34 cellular contexts compared by ENCODE assay signal in genomic region chr9:135693771-135694170, GRCh38. TPM values are rescaled to one million over a fixed set of nuclear protein-coding genes. Genes with fewer than 3 reads are reported as not detected.
"Had no signal": no experiment of that assay in that cellular context is flagged by ENCODE, and none has a peak within 500 bp of the region (broad histone marks: within the 10 kb centered on the region; RNA-seq: fewer than 3 reads in every experiment).

No MANE protein-coding gene starts in this region.

- H3K4me1 Mint-ChIP-seq: activated CD4-positive, alpha-beta T cell treated with anti-CD3 and anti-CD28 coated beads for 36 hours; activated CD4-positive, alpha-beta T cell treated with anti-CD3 and anti-CD28 coated beads, Interleukin-2, amount 10 ng/mL, durations not matched to agents 7 days and 5 days; activated naive CD4-positive, alpha-beta T cell treated with anti-CD3 and anti-CD28 coated beads, Interleukin-2, amount 50 U/mL, for 24 hours; activated naive CD8-positive, alpha-beta T cell treated with anti-CD3 and anti-CD28 coated beads, Interleukin-2, amount 10 ng/mL, durations not matched to agents 7 days and 5 days had no signal

- H3K4me3 ChIP-seq: body of pancreas, breast epithelium, SJSA1 had no signal

- H3K27me3 Mint-ChIP-seq: activated CD4-positive, alpha-beta T cell treated with anti-CD3 and anti-CD28 coated beads for 36 hours; activated CD4-positive, alpha-beta T cell treated with anti-CD3 and anti-CD28 coated beads, Interleukin-2, amount 10 ng/mL, durations not matched to agents 7 days and 5 days; activated naive CD8-positive, alpha-beta T cell treated with anti-CD3 and anti-CD28 coated beads, Interleukin-2, amount 10 ng/mL, durations not matched to agents 7 days and 5 days had no signal

- H3K27ac ChIP-seq: body of pancreas, breast epithelium, KMS-11, SJSA1 had no signal

- H3K27ac Mint-ChIP-seq: activated CD4-positive, alpha-beta T cell treated with anti-CD3 and anti-CD28 coated beads for 36 hours; activated CD4-positive, alpha-beta T cell treated with anti-CD3 and anti-CD28 coated beads, Interleukin-2, amount 10 ng/mL, durations not matched to agents 7 days and 5 days; activated CD8-positive, alpha-beta T cell treated with anti-CD3 and anti-CD28 coated beads, Interleukin-2, amount 10 ng/mL, durations not matched to agents 7 days and 5 days; activated naive CD8-positive, alpha-beta T cell treated with anti-CD3 and anti-CD28 coated beads, Interleukin-2, amount 10 ng/mL, durations not matched to agents 7 days and 5 days; activated T-cell treated with anti-CD3 and anti-CD28 coated beads, Interleukin-2, amount 50 U/mL, for 24 hours; activated T-helper 2 cell treated with anti-CD3 and anti-CD28 coated beads, Interferon-gamma antibody, Interleukin-2, Interleukin-4, amounts not matched to agents 10 μg/mL and 5 μg/mL and 100 μg/mL, durations not matched to agents 14 hours and 24 hours and 36 hours; T-helper 1 cell treated with Interleukin-12 subunit alpha and Interleukin-12 subunit beta and Interleukin-4 antibody, amounts not matched to agents 30 μg/mL and 1 μg/mL, for 36 hours; T-helper 2 cell treated with Interferon-gamma antibody and Interleukin-4, amounts not matched to agents 5 μg/mL and 100 μg/mL, for 36 hours had no signal

- H3K36me3 Mint-ChIP-seq: activated naive CD4-positive, alpha-beta T cell treated with anti-CD3 and anti-CD28 coated beads, Interleukin-2, amount 50 U/mL, for 24 hours; activated naive CD8-positive, alpha-beta T cell treated with anti-CD3 and anti-CD28 coated beads, Interleukin-2, amount 10 ng/mL, durations not matched to agents 7 days and 5 days had no signal

- ATAC-seq: activated CD4-positive, alpha-beta T cell treated with anti-CD3 and anti-CD28 coated beads for 36 hours; activated CD4-positive, CD25-positive, alpha-beta regulatory T cell treated with anti-CD3 and anti-CD28 coated beads, Interleukin-2, amount 50 U/mL, for 24 hours; activated CD8-positive, alpha-beta T cell treated with anti-CD3 and anti-CD28 coated beads, Interleukin-2, amount 10 ng/mL, durations not matched to agents 7 days and 5 days; body of pancreas; Panc1 had no signal

- H3K9me2 ChIP-seq: SK-N-SH had no signal

- H3K36me3 ChIP-seq: breast epithelium, SJSA1 had no signal

- H3K4me2 ChIP-seq: KMS-11, SK-N-SH had no signal

- H3K9me3 Mint-ChIP-seq: activated CD4-positive, alpha-beta T cell treated with anti-CD3 and anti-CD28 coated beads, Interleukin-2, amount 10 ng/mL, durations not matched to agents 7 days and 5 days; activated naive CD4-positive, alpha-beta T cell treated with anti-CD3 and anti-CD28 coated beads, Interleukin-2, amount 50 U/mL, for 24 hours; activated naive CD8-positive, alpha-beta T cell treated with anti-CD3 and anti-CD28 coated beads, Interleukin-2, amount 10 ng/mL, durations not matched to agents 7 days and 5 days; activated T-cell treated with anti-CD3 and anti-CD28 coated beads, Interleukin-2, amount 50 U/mL, for 24 hours; activated T-helper 2 cell treated with anti-CD3 and anti-CD28 coated beads, Interferon-gamma antibody, Interleukin-2, Interleukin-4, amounts not matched to agents 10 μg/mL and 5 μg/mL and 100 μg/mL, durations not matched to agents 14 hours and 24 hours and 36 hours; T-helper 1 cell treated with Interleukin-12 subunit alpha and Interleukin-12 subunit beta and Interleukin-4 antibody, amounts not matched to agents 30 μg/mL and 1 μg/mL, for 36 hours; T-helper 2 cell treated with Interferon-gamma antibody and Interleukin-4, amounts not matched to agents 5 μg/mL and 100 μg/mL, for 36 hours had no signal

- H3K4me3 Mint-ChIP-seq: activated CD4-positive, alpha-beta T cell treated with anti-CD3 and anti-CD28 coated beads for 36 hours; activated CD4-positive, alpha-beta T cell treated with anti-CD3 and anti-CD28 coated beads, Interleukin-2, amount 10 ng/mL, durations not matched to agents 7 days and 5 days; activated CD8-positive, alpha-beta T cell treated with anti-CD3 and anti-CD28 coated beads, Interleukin-2, amount 10 ng/mL, durations not matched to agents 7 days and 5 days; activated naive CD4-positive, alpha-beta T cell treated with anti-CD3 and anti-CD28 coated beads, Interleukin-2, amount 50 U/mL, for 24 hours; activated naive CD8-positive, alpha-beta T cell treated with anti-CD3 and anti-CD28 coated beads, Interleukin-2, amount 10 ng/mL, durations not matched to agents 7 days and 5 days; activated T-cell treated with anti-CD3 and anti-CD28 coated beads, Interleukin-2, amount 50 U/mL, for 24 hours; T-helper 1 cell treated with Interleukin-12 subunit alpha and Interleukin-12 subunit beta and Interleukin-4 antibody, amounts not matched to agents 30 μg/mL and 1 μg/mL, for 36 hours; T-helper 2 cell treated with Interferon-gamma antibody and Interleukin-4, amounts not matched to agents 5 μg/mL and 100 μg/mL, for 36 hours had no signal

- H3K27me3 ChIP-seq: body of pancreas, SJSA1 had no signal

- DNase-seq: activated CD4-positive, alpha-beta T cell treated with anti-CD3 and anti-CD28 coated beads for 36 hours; activated CD4-positive, alpha-beta T cell treated with anti-CD3 and anti-CD28 coated beads, Interleukin-2, amount 10 ng/mL, durations not matched to agents 7 days and 5 days; activated CD4-positive, alpha-beta T cell treated with anti-CD3 and anti-CD28 coated beads, Interleukin-2, amount 50 U/mL, for 48 hours; activated CD8-positive, alpha-beta T cell treated with anti-CD3 and anti-CD28 coated beads, Interleukin-2, amount 10 ng/mL, durations not matched to agents 7 days and 5 days; activated gamma-delta T cell; activated naive CD4-positive, alpha-beta T cell treated with Interleukin-2 at 50 U/mL for 16 hours; activated naive CD8-positive, alpha-beta T cell treated with anti-CD3 and anti-CD28 coated beads, Interleukin-2, amount 10 ng/mL, durations not matched to agents 7 days and 5 days; activated T-cell treated with anti-CD3 and anti-CD28 coated beads, Interleukin-2, amount 50 U/mL, for 24 hours; body of pancreas; cerebellar nuclear complex; NCI-H1105; NCI-H1436; NCI-H1694; NCI-H1930; NCI-H2081 treated with DMSO at 0.1 percent for 48 hours; NCI-H345; NCI-H524 treated with DMSO at 0.1 percent for 48 hours; SHP77 treated with DMSO at 0.1 percent for 48 hours; SK-N-SH had no signal

- H3K4me1 ChIP-seq: body of pancreas, breast epithelium, SJSA1 had no signal

RNA-seq across cellular contexts. Expression of gene SOHLH1, which starts 5.5 kb away (rescaled TPM):
- total RNA-seq: activated CD4-positive, alpha-beta T cell treated with anti-CD3 and anti-CD28 coated beads for 36 hours; activated CD4-positive, alpha-beta T cell treated with anti-CD3 and anti-CD28 coated beads, Interleukin-2, amount 10 ng/mL, durations not matched to agents 7 days and 5 days; activated CD8-positive, alpha-beta T cell treated with anti-CD3 and anti-CD28 coated beads, Interleukin-2, amount 10 ng/mL, durations not matched to agents 7 days and 5 days; activated naive CD8-positive, alpha-beta T cell treated with anti-CD3 and anti-CD28 coated beads, Interleukin-2, amount 10 ng/mL, durations not matched to agents 7 days and 5 days; activated T-helper 2 cell treated with anti-CD3 and anti-CD28 coated beads, Interferon-gamma antibody, Interleukin-2, Interleukin-4, amounts not matched to agents 10 μg/mL and 5 μg/mL and 100 μg/mL, durations not matched to agents 14 hours and 24 hours and 36 hours; astrocyte; body of pancreas; breast epithelium; cardiac septum; M059J; NCI-H460; RPMI7951; SJSA1 had no signal
- polyA plus RNA-seq: adipose tissue, SK-N-SH had no signal

RNA-seq across cellular contexts. Expression of gene KCNT1, which starts 8.2 kb away (rescaled TPM):
- total RNA-seq: activated CD4-positive, alpha-beta T cell treated with anti-CD3 and anti-CD28 coated beads for 36 hours; activated CD8-positive, alpha-beta T cell treated with anti-CD3 and anti-CD28 coated beads, Interleukin-2, amount 10 ng/mL, durations not matched to agents 7 days and 5 days; activated naive CD8-positive, alpha-beta T cell treated with anti-CD3 and anti-CD28 coated beads, Interleukin-2, amount 10 ng/mL, durations not matched to agents 7 days and 5 days; activated T-helper 2 cell treated with anti-CD3 and anti-CD28 coated beads, Interferon-gamma antibody, Interleukin-2, Interleukin-4, amounts not matched to agents 10 μg/mL and 5 μg/mL and 100 μg/mL, durations not matched to agents 14 hours and 24 hours and 36 hours; astrocyte; breast epithelium; M059J; NCI-H460; RPMI7951; SJSA1 had no signal

RNA-seq across cellular contexts. Expression of gene LCN9, which starts 30.7 kb away (rescaled TPM):
- total RNA-seq: activated CD4-positive, alpha-beta T cell treated with anti-CD3 and anti-CD28 coated beads for 36 hours; activated CD4-positive, alpha-beta T cell treated with anti-CD3 and anti-CD28 coated beads, Interleukin-2, amount 10 ng/mL, durations not matched to agents 7 days and 5 days; activated CD8-positive, alpha-beta T cell treated with anti-CD3 and anti-CD28 coated beads, Interleukin-2, amount 10 ng/mL, durations not matched to agents 7 days and 5 days; activated naive CD8-positive, alpha-beta T cell treated with anti-CD3 and anti-CD28 coated beads, Interleukin-2, amount 10 ng/mL, durations not matched to agents 7 days and 5 days; activated T-helper 2 cell treated with anti-CD3 and anti-CD28 coated beads, Interferon-gamma antibody, Interleukin-2, Interleukin-4, amounts not matched to agents 10 μg/mL and 5 μg/mL and 100 μg/mL, durations not matched to agents 14 hours and 24 hours and 36 hours; body of pancreas; cardiac septum; M059J; NCI-H460; RPMI7951; SJSA1 had no signal
- polyA plus RNA-seq: SK-N-SH had no signal

RNA-seq across cellular contexts. Expression of gene GLT6D1, which starts 54.4 kb away (rescaled TPM):
- total RNA-seq: activated CD4-positive, alpha-beta T cell treated with anti-CD3 and anti-CD28 coated beads for 36 hours; activated CD4-positive, alpha-beta T cell treated with anti-CD3 and anti-CD28 coated beads, Interleukin-2, amount 10 ng/mL, durations not matched to agents 7 days and 5 days; activated CD8-positive, alpha-beta T cell treated with anti-CD3 and anti-CD28 coated beads, Interleukin-2, amount 10 ng/mL, durations not matched to agents 7 days and 5 days; activated naive CD8-positive, alpha-beta T cell treated with anti-CD3 and anti-CD28 coated beads, Interleukin-2, amount 10 ng/mL, durations not matched to agents 7 days and 5 days; activated T-helper 2 cell treated with anti-CD3 and anti-CD28 coated beads, Interferon-gamma antibody, Interleukin-2, Interleukin-4, amounts not matched to agents 10 μg/mL and 5 μg/mL and 100 μg/mL, durations not matched to agents 14 hours and 24 hours and 36 hours; astrocyte; body of pancreas; breast epithelium; cardiac septum; M059J; NCI-H460; RPMI7951; SJSA1 had no signal
- polyA plus RNA-seq: adipose tissue, SK-N-SH had no signal
